2 cellular contexts compared by ENCODE assay signal in the genomic region with DNA sequence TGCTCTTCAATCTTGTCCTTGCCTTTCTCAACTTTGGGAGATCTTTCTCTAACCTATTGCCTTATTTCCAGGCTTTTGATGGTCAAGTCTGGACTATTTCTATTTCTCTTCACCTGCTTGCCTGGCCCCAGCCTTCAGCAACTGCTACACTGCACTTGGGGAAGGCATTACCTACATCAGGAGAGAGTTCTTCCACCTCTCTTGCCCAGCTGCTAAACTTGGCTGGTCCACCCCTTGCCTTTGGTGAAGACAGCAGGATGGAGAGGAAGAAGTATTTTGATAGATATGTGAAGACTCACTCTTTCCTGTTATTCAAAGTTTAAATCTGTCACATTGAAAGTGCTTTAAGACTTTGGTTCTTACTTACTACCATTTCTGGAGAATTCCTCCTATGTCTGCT.
TF ChIP-seq lines count a peak whose summit lies in the region.

No MANE protein-coding gene starts in this region.

TF ChIP-seq in GM23338, 12 proteins besides CTCF, POLR2A, EP300 and RAD21:
- TF ChIP-seq, protein P1, sequence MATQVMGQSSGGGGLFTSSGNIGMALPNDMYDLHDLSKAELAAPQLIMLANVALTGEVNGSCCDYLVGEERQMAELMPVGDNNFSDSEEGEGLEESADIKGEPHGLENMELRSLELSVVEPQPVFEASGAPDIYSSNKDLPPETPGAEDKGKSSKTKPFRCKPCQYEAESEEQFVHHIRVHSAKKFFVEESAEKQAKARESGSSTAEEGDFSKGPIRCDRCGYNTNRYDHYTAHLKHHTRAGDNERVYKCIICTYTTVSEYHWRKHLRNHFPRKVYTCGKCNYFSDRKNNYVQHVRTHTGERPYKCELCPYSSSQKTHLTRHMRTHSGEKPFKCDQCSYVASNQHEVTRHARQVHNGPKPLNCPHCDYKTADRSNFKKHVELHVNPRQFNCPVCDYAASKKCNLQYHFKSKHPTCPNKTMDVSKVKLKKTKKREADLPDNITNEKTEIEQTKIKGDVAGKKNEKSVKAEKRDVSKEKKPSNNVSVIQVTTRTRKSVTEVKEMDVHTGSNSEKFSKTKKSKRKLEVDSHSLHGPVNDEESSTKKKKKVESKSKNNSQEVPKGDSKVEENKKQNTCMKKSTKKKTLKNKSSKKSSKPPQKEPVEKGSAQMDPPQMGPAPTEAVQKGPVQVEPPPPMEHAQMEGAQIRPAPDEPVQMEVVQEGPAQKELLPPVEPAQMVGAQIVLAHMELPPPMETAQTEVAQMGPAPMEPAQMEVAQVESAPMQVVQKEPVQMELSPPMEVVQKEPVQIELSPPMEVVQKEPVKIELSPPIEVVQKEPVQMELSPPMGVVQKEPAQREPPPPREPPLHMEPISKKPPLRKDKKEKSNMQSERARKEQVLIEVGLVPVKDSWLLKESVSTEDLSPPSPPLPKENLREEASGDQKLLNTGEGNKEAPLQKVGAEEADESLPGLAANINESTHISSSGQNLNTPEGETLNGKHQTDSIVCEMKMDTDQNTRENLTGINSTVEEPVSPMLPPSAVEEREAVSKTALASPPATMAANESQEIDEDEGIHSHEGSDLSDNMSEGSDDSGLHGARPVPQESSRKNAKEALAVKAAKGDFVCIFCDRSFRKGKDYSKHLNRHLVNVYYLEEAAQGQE (IDR thresholded peaks at IDR 0.05; ENCODE audit: unreplicated experiment), result no peak
- TF ChIP-seq POLR2AphosphoS5 (IDR thresholded peaks at IDR 0.05; ENCODE audit: low read depth) (no peak), JUNB (IDR thresholded peaks at IDR 0.05; ENCODE audit: unreplicated experiment) (no peak), EZH2 (IDR thresholded peaks at IDR 0.05; ENCODE audit: low read depth, unreplicated experiment) (no peak), ZNF331 (CRISPR knock-in tag; IDR thresholded peaks at IDR 0.05; ENCODE audit: low read depth) (no peak)
- TF ChIP-seq, protein P2, sequence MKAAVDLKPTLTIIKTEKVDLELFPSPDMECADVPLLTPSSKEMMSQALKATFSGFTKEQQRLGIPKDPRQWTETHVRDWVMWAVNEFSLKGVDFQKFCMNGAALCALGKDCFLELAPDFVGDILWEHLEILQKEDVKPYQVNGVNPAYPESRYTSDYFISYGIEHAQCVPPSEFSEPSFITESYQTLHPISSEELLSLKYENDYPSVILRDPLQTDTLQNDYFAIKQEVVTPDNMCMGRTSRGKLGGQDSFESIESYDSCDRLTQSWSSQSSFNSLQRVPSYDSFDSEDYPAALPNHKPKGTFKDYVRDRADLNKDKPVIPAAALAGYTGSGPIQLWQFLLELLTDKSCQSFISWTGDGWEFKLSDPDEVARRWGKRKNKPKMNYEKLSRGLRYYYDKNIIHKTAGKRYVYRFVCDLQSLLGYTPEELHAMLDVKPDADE (IDR thresholded peaks at IDR 0.05), result no peak
- TF ChIP-seq, protein P3, sequence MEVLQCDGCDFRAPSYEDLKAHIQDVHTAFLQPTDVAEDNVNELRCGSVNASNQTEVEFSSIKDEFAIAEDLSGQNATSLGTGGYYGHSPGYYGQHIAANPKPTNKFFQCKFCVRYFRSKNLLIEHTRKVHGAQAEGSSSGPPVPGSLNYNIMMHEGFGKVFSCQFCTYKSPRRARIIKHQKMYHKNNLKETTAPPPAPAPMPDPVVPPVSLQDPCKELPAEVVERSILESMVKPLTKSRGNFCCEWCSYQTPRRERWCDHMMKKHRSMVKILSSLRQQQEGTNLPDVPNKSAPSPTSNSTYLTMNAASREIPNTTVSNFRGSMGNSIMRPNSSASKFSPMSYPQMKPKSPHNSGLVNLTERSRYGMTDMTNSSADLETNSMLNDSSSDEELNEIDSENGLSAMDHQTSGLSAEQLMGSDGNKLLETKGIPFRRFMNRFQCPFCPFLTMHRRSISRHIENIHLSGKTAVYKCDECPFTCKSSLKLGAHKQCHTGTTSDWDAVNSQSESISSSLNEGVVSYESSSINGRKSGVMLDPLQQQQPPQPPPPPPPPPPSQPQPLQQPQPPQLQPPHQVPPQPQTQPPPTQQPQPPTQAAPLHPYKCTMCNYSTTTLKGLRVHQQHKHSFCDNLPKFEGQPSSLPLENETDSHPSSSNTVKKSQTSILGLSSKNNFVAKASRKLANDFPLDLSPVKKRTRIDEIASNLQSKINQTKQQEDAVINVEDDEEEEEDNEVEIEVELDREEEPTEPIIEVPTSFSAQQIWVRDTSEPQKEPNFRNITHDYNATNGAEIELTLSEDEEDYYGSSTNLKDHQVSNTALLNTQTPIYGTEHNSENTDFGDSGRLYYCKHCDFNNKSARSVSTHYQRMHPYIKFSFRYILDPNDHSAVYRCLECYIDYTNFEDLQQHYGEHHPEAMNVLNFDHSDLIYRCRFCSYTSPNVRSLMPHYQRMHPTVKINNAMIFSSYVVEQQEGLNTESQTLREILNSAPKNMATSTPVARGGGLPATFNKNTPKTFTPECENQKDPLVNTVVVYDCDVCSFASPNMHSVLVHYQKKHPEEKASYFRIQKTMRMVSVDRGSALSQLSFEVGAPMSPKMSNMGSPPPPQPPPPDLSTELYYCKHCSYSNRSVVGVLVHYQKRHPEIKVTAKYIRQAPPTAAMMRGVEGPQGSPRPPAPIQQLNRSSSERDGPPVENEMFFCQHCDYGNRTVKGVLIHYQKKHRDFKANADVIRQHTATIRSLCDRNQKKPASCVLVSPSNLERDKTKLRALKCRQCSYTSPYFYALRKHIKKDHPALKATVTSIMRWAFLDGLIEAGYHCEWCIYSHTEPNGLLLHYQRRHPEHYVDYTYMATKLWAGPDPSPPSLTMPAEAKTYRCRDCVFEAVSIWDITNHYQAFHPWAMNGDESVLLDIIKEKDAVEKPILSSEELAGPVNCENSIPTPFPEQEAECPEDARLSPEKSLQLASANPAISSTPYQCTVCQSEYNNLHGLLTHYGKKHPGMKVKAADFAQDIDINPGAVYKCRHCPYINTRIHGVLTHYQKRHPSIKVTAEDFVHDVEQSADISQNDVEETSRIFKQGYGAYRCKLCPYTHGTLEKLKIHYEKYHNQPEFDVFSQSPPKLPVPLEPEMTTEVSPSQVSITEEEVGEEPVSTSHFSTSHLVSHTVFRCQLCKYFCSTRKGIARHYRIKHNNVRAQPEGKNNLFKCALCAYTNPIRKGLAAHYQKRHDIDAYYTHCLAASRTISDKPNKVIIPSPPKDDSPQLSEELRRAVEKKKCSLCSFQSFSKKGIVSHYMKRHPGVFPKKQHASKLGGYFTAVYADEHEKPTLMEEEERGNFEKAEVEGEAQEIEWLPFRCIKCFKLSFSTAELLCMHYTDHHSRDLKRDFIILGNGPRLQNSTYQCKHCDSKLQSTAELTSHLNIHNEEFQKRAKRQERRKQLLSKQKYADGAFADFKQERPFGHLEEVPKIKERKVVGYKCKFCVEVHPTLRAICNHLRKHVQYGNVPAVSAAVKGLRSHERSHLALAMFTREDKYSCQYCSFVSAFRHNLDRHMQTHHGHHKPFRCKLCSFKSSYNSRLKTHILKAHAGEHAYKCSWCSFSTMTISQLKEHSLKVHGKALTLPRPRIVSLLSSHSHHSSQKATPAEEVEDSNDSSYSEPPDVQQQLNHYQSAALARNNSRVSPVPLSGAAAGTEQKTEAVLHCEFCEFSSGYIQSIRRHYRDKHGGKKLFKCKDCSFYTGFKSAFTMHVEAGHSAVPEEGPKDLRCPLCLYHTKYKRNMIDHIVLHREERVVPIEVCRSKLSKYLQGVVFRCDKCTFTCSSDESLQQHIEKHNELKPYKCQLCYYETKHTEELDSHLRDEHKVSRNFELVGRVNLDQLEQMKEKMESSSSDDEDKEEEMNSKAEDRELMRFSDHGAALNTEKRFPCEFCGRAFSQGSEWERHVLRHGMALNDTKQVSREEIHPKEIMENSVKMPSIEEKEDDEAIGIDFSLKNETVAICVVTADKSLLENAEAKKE (CRISPR knock-in tag; IDR thresholded peaks at IDR 0.05), result no peak

TF ChIP-seq in WTC11, 78 proteins besides CTCF, POLR2A, EP300 and RAD21 (continued from another document and continues in another):
- TF ChIP-seq, protein P4, sequence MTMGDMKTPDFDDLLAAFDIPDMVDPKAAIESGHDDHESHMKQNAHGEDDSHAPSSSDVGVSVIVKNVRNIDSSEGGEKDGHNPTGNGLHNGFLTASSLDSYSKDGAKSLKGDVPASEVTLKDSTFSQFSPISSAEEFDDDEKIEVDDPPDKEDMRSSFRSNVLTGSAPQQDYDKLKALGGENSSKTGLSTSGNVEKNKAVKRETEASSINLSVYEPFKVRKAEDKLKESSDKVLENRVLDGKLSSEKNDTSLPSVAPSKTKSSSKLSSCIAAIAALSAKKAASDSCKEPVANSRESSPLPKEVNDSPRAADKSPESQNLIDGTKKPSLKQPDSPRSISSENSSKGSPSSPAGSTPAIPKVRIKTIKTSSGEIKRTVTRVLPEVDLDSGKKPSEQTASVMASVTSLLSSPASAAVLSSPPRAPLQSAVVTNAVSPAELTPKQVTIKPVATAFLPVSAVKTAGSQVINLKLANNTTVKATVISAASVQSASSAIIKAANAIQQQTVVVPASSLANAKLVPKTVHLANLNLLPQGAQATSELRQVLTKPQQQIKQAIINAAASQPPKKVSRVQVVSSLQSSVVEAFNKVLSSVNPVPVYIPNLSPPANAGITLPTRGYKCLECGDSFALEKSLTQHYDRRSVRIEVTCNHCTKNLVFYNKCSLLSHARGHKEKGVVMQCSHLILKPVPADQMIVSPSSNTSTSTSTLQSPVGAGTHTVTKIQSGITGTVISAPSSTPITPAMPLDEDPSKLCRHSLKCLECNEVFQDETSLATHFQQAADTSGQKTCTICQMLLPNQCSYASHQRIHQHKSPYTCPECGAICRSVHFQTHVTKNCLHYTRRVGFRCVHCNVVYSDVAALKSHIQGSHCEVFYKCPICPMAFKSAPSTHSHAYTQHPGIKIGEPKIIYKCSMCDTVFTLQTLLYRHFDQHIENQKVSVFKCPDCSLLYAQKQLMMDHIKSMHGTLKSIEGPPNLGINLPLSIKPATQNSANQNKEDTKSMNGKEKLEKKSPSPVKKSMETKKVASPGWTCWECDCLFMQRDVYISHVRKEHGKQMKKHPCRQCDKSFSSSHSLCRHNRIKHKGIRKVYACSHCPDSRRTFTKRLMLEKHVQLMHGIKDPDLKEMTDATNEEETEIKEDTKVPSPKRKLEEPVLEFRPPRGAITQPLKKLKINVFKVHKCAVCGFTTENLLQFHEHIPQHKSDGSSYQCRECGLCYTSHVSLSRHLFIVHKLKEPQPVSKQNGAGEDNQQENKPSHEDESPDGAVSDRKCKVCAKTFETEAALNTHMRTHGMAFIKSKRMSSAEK (CRISPR knock-in tag; IDR thresholded peaks at IDR 0.05; ENCODE audit: borderline replicate concordance), result no peak
- TF ChIP-seq NR1H2 (CRISPR knock-in tag; IDR thresholded peaks at IDR 0.05) (no peak), IRF2 (CRISPR knock-in tag; IDR thresholded peaks at IDR 0.05; ENCODE audit: borderline replicate concordance, low read depth) (no peak), NFATC4 (CRISPR knock-in tag; IDR thresholded peaks at IDR 0.05) (no peak), TCF7 (CRISPR knock-in tag; IDR thresholded peaks at IDR 0.05; ENCODE audit: low read depth) (no peak), CREM (CRISPR knock-in tag; IDR thresholded peaks at IDR 0.05) (no peak), ZNF232 (CRISPR knock-in tag; IDR thresholded peaks at IDR 0.05) (no peak), ZNF671 (CRISPR knock-in tag; IDR thresholded peaks at IDR 0.05) (no peak), ZNF121 (CRISPR knock-in tag; IDR thresholded peaks at IDR 0.05) (no peak), ZNF263 (CRISPR knock-in tag; IDR thresholded peaks at IDR 0.05; ENCODE audit: low read depth) (no peak), TEAD4 (CRISPR knock-in tag; IDR thresholded peaks at IDR 0.05) (no peak), CREB1 (CRISPR knock-in tag; IDR thresholded peaks at IDR 0.05) (no peak)
- TF ChIP-seq, protein P5, sequence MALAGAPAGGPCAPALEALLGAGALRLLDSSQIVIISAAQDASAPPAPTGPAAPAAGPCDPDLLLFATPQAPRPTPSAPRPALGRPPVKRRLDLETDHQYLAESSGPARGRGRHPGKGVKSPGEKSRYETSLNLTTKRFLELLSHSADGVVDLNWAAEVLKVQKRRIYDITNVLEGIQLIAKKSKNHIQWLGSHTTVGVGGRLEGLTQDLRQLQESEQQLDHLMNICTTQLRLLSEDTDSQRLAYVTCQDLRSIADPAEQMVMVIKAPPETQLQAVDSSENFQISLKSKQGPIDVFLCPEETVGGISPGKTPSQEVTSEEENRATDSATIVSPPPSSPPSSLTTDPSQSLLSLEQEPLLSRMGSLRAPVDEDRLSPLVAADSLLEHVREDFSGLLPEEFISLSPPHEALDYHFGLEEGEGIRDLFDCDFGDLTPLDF (CRISPR knock-in tag; IDR thresholded peaks at IDR 0.05), result no peak
- TF ChIP-seq, protein P6, sequence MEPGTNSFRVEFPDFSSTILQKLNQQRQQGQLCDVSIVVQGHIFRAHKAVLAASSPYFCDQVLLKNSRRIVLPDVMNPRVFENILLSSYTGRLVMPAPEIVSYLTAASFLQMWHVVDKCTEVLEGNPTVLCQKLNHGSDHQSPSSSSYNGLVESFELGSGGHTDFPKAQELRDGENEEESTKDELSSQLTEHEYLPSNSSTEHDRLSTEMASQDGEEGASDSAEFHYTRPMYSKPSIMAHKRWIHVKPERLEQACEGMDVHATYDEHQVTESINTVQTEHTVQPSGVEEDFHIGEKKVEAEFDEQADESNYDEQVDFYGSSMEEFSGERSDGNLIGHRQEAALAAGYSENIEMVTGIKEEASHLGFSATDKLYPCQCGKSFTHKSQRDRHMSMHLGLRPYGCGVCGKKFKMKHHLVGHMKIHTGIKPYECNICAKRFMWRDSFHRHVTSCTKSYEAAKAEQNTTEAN (CRISPR knock-in tag; IDR thresholded peaks at IDR 0.05), result no peak
- TF ChIP-seq, protein P7, sequence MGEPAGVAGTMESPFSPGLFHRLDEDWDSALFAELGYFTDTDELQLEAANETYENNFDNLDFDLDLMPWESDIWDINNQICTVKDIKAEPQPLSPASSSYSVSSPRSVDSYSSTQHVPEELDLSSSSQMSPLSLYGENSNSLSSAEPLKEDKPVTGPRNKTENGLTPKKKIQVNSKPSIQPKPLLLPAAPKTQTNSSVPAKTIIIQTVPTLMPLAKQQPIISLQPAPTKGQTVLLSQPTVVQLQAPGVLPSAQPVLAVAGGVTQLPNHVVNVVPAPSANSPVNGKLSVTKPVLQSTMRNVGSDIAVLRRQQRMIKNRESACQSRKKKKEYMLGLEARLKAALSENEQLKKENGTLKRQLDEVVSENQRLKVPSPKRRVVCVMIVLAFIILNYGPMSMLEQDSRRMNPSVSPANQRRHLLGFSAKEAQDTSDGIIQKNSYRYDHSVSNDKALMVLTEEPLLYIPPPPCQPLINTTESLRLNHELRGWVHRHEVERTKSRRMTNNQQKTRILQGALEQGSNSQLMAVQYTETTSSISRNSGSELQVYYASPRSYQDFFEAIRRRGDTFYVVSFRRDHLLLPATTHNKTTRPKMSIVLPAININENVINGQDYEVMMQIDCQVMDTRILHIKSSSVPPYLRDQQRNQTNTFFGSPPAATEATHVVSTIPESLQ (CRISPR knock-in tag; IDR thresholded peaks at IDR 0.05), result no peak
- TF ChIP-seq, protein P8, sequence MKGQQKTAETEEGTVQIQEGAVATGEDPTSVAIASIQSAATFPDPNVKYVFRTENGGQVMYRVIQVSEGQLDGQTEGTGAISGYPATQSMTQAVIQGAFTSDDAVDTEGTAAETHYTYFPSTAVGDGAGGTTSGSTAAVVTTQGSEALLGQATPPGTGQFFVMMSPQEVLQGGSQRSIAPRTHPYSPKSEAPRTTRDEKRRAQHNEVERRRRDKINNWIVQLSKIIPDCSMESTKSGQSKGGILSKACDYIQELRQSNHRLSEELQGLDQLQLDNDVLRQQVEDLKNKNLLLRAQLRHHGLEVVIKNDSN (CRISPR knock-in tag; IDR thresholded peaks at IDR 0.05), result no peak
